In the genomic region with DNA sequence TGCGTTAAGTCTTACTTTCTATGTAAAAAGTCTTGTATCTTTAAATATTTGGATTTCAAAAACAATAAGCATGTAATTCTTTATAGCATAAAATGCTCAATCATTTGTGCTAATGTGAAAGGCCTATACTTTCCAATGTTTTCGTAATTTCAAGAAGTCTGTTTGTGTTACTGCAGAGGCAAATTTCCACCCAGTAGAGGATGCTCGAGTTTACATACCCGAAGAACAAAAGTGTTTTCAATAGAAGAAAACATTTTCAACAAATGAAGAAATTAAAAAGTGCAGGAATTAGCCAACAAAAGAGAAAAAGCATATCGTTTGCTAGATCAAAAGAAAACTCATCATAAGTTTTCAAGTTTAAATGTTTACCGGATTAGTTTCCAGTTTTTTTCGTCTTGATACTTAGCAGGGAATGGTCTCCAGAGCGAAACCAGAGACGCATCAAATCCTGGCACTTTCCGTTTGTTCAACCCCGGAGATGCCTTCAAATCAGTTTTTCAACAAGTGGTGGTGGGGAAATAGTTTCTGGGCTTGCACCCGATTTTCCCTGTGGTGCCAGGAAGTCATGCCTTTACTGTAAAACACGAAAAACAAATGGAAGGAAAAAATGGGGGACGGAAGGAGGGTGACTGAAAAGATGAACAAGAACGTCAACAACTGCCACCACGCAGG, we compare ENCODE assay signal across 8 cellular contexts. TPM values are rescaled to one million over a fixed set of nuclear protein-coding genes. Genes with fewer than 3 reads are reported as not detected.
A peak's percentile ranks its signal among the peaks of the same experiment; 100 is the strongest.
DNase-seq lines count a peak whose midpoint lies in the region; ATAC-seq lines count a peak whose summit lies in the region.

No MANE protein-coding gene starts in this region.

- H3K9me3 Mint-ChIP-seq in natural killer cell treated with Interleukin-12 subunit alpha and Interleukin-12 subunit beta and Interleukin-15 and Interleukin-18, amount 100 ng/mL, for 72 hours, result no peaks in the 10 kb centered on the region

- H3K27me3 ChIP-seq in effector memory CD4-positive, alpha-beta T cell (replicated peaks; ENCODE audit: control insufficient read depth, insufficient read depth, low read length, poor library complexity, severe bottlenecking), result no peaks in the 10 kb centered on the region

- H3K4me1 Mint-ChIP-seq in natural killer cell treated with Interleukin-12 subunit alpha and Interleukin-12 subunit beta and Interleukin-15 and Interleukin-18, amount 100 ng/mL, for 72 hours (ENCODE audit: low read depth in 2 of 2), result peaks cover 38 to 52% of the 10 kb centered on the region in 2 donors

- peak overlapping the region; percentile 100 for H3K4me3 Mint-ChIP-seq in natural killer cell treated with Interleukin-12 subunit alpha and Interleukin-12 subunit beta and Interleukin-15 and Interleukin-18, amount 100 ng/mL, for 72 hours

- no peaks in the 10 kb centered on the region for H3K27me3 Mint-ChIP-seq in natural killer cell treated with Interleukin-12 subunit alpha and Interleukin-12 subunit beta and Interleukin-15 and Interleukin-18, amount 100 ng/mL, for 72 hours

- H3K4me1 ChIP-seq in effector memory CD4-positive, alpha-beta T cell (ENCODE audit: control insufficient read depth, insufficient read depth, low read length, poor library complexity, severe bottlenecking), result peaks cover 3% of the 10 kb centered on the region

- peak overlapping the region; percentile 92 to 93 for H3K27ac Mint-ChIP-seq in natural killer cell treated with Interleukin-12 subunit alpha and Interleukin-12 subunit beta and Interleukin-15 and Interleukin-18, amount 100 ng/mL, for 72 hours

- H3K4me3 ChIP-seq in effector memory CD4-positive, alpha-beta T cell (ENCODE audit: insufficient read depth, low read depth, low read length, poor library complexity, severe bottlenecking), result peak overlapping the region; percentile 75

- no peaks in the 10 kb centered on the region for H3K9me3 ChIP-seq in effector memory CD4-positive, alpha-beta T cell (ENCODE audit: control insufficient read depth, low read length)

- ATAC-seq in natural killer cell treated with Interleukin-12 subunit alpha and Interleukin-12 subunit beta and Interleukin-15 and Interleukin-18, amount 100 ng/mL, for 72 hours, result no peak
- ATAC-seq in HG02884 (IDR thresholded peaks at IDR 0.05; ENCODE audit: unreplicated experiment) (no peak), GM18858 (IDR thresholded peaks at IDR 0.05; ENCODE audit: unreplicated experiment) (no peak)

- peaks cover 15% of the 10 kb centered on the region for H3K36me3 ChIP-seq in effector memory CD4-positive, alpha-beta T cell (ENCODE audit: control insufficient read depth, insufficient read depth, low read length)

- H3K27ac ChIP-seq in effector memory CD4-positive, alpha-beta T cell (ENCODE audit: insufficient read depth, low read length, poor library complexity, severe bottlenecking), result peak overlapping the region; percentile 89

- DNase-seq in NCI-H146 (lab: John Stamatoyannopoulos, UW) (peak; percentile 30), NCI-H146 treated with DMSO at 0.1 percent for 48 hours (lab: John Stamatoyannopoulos, UW; ENCODE audit: unreplicated experiment) (no peak), OCI-M1 (lab: John Stamatoyannopoulos, UW) (peak; percentile 29), mucosa of gallbladder (ENCODE audit: low spot score) (no peak)
- no peak for DNase-seq in effector memory CD4-positive, alpha-beta T cell
- no peak for DNase-seq in natural killer cell treated with Interleukin-12 subunit alpha and Interleukin-12 subunit beta and Interleukin-15 and Interleukin-18, amount 100 ng/mL, for 72 hours (ENCODE audit: low spot score)

- peaks cover 35% of the 10 kb centered on the region for H3K36me3 Mint-ChIP-seq in natural killer cell treated with Interleukin-12 subunit alpha and Interleukin-12 subunit beta and Interleukin-15 and Interleukin-18, amount 100 ng/mL, for 72 hours

RNA-seq across cellular contexts. Expression of a gene that starts 1.0 kb away (rescaled TPM):
- total RNA-seq in natural killer cell treated with Interleukin-12 subunit alpha and Interleukin-12 subunit beta and Interleukin-15 and Interleukin-18, amount 100 ng/mL, for 72 hours, result 10 to 100 TPM; 75.4 to 81.7 TPM
- 68.9 TPM for total RNA-seq in mucosa of gallbladder

RNA-seq across cellular contexts. Expression of a gene that starts 1.3 kb away (rescaled TPM):
- total RNA-seq in natural killer cell treated with Interleukin-12 subunit alpha and Interleukin-12 subunit beta and Interleukin-15 and Interleukin-18, amount 100 ng/mL, for 72 hours, result 10 to 100 TPM; 13.2 to 30.8 TPM
- total RNA-seq in mucosa of gallbladder, result 21.6 TPM

Comparison
In these comparisons a context has a peak if more than half of its experiments do, and no peak if none do; other contexts are left out.
1. DNase-seq: peak in NCI-H146 (single experiment) and OCI-M1 (single experiment); none in NCI-H146 treated with DMSO at 0.1 percent for 48 hours (single experiment), effector memory CD4-positive, alpha-beta T cell (0 of 3), natural killer cell treated with Interleukin-12 subunit alpha and Interleukin-12 subunit beta and Interleukin-15 and Interleukin-18, amount 100 ng/mL, for 72 hours (single experiment) and mucosa of gallbladder (single experiment).